In the genomic region with DNA sequence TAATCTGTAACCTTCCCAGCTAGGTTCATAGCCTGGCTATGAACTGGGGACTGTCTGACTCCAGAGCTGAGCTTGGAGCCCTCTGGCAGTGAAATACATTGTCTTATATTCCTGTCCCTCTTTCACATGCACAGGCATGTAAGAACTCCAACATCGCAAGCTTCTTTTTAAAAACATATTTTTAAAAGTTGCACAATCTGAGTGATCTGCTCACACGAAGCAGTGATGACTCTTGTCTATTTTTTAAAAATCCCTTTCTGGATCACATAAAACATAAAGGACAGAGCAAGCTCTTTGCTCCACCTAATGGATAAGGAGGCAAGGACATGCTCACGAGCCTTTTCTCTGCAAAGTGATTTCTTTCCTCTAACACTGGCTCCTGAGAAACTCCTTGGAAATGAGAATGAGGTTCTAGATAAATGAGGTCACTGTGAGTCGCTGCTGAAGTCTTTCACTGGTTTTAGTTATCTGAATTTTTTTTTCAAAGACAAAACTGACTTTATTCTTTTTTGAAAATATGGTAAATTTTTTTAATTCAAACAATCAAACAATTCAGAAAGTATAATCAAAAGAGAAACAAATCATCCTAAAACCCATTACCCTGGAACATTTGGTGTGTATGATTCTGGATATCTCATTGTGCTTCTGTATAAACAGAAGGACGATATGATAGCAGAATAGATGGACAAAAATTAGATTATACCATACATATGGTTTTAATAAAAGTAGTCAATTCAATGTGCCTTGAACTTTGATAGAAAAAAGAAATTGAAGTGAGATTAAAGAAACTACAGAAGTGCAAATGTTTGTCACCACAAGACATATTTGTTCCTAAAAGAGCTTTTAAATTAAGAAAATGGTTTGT, we compare ENCODE assay signal across 8 cellular contexts. TPM values are rescaled to one million over a fixed set of nuclear protein-coding genes. Genes with fewer than 3 reads are reported as not detected.
DNase-seq lines count a peak whose midpoint lies in the region; ATAC-seq and TF ChIP-seq lines count a peak whose summit lies in the region.

No MANE protein-coding gene starts in this region.

- CTCF ChIA-PET in PC-3 (lab: Charles Lee): interaction anchor here (0.6 to 0.9 kb wide), 5 partner anchors 12 to 291 kb away, joined by 3 to 4 read pairs (median 3); no protein-coding TSS in a partner anchor
- CTCF ChIA-PET in activated CD8-positive, alpha-beta T cell treated with anti-CD3 and anti-CD28 coated beads for 36 hours (lab: Charles Lee): interaction anchor here (1.0 to 1.7 kb wide), 4 partner anchors 41 to 222 kb away, joined by 3 to 4 read pairs (median 4); a partner anchor contains a TSS

- no peak overlapping the region for H2AFZ ChIP-seq in PC-3 (ENCODE audit: low read length)

- no peak overlapping the region for H3K27ac Mint-ChIP-seq in activated CD8-positive, alpha-beta T cell treated with anti-CD3 and anti-CD28 coated beads for 36 hours

- H3K4me3 ChIP-seq in PC-3 (ENCODE audit: low read length) (no peak overlapping the region), fibroblast of pulmonary artery (replicated peaks; ENCODE audit: low read depth, low read length) (no peak overlapping the region), retinal pigment epithelial cell (ENCODE audit: low read length) (no peak overlapping the region)

- no peaks in the 10 kb centered on the region for H3K9me3 ChIP-seq in PC-3 (ENCODE audit: low read length)

- peaks cover 46% of the 10 kb centered on the region for H3K27me3 Mint-ChIP-seq in activated CD8-positive, alpha-beta T cell treated with anti-CD3 and anti-CD28 coated beads for 36 hours

- POLR2A ChIA-PET in PC-3 (lab: Charles Lee; ENCODE audit: unreplicated experiment): interaction anchor here (0.5 to 0.6 kb wide), 2 partner anchors 14 to 369 kb away, joined by 4 to 14 read pairs; no protein-coding TSS in a partner anchor
- POLR2A ChIA-PET in activated CD8-positive, alpha-beta T cell treated with anti-CD3 and anti-CD28 coated beads for 36 hours (lab: Charles Lee): no interaction called here

- DNase-seq in NCI-H82 (lab: John Stamatoyannopoulos, UW) (peak; percentile 33), NCI-H82 treated with DMSO at 0.1 percent for 48 hours (lab: John Stamatoyannopoulos, UW; ENCODE audit: unreplicated experiment) (no peak), PC-3 (peak; percentile 75), fibroblast of pulmonary artery (ENCODE audit: low read depth) (peak; percentile 63), retinal pigment epithelial cell (ENCODE audit: low read depth) (no peak)
- no peak for DNase-seq in activated CD8-positive, alpha-beta T cell treated with anti-CD3 and anti-CD28 coated beads for 36 hours

- intact Hi-C loops in PC-3 (cut with micrococcal nuclease): loop anchor here (1.0 kb wide), 2 partner anchors 46 to 168 kb away; no protein-coding TSS in a partner anchor
- intact Hi-C loops in activated CD8-positive, alpha-beta T cell treated with anti-CD3 and anti-CD28 coated beads for 36 hours (cut with micrococcal nuclease): no loop called here

- no peaks in the 10 kb centered on the region for H4K20me1 ChIP-seq in PC-3 (ENCODE audit: low read length)

- peak overlapping the region; percentile 33 for H3K9ac ChIP-seq in PC-3 (ENCODE audit: low read length)

- TF ChIP-seq CTCF in PC-3 (conservative IDR thresholded peaks at IDR 0.05; ENCODE audit: low read depth, low read length) (peak; percentile 74), fibroblast of pulmonary artery (IDR thresholded peaks at IDR 0.05; ENCODE audit: low read length, missing control alignments) (peak; percentile 65), retinal pigment epithelial cell (conservative IDR thresholded peaks at IDR 0.05; ENCODE audit: low read depth, low read length) (peak; percentile 75)
- TF ChIP-seq CTCF in activated CD8-positive, alpha-beta T cell treated with anti-CD3 and anti-CD28 coated beads for 36 hours (IDR thresholded peaks at IDR 0.05): no peak

- H3F3A ChIP-seq in PC-3 (ENCODE audit: low read length, unreplicated experiment): no peaks in the 10 kb centered on the region

- no TSS peak for BruUV-seq in PC-3 (replicated peaks; lab: Mats Ljungman, UMichigan)

- no peaks in the 10 kb centered on the region for H3K4me1 Mint-ChIP-seq in activated CD8-positive, alpha-beta T cell treated with anti-CD3 and anti-CD28 coated beads for 36 hours (ENCODE audit: low read depth)

- ATAC-seq in PC-3: peak; percentile 86
- ATAC-seq in HG02798 (IDR thresholded peaks at IDR 0.05; ENCODE audit: poor library complexity, unreplicated experiment): no peak
- no peak for ATAC-seq in HG03025 (IDR thresholded peaks at IDR 0.05; ENCODE audit: low FRiP score, unreplicated experiment)
- no peak for ATAC-seq in activated CD8-positive, alpha-beta T cell treated with anti-CD3 and anti-CD28 coated beads for 36 hours

- no peaks in the 10 kb centered on the region for H3K9me3 Mint-ChIP-seq in activated CD8-positive, alpha-beta T cell treated with anti-CD3 and anti-CD28 coated beads for 36 hours

- no peaks in the 10 kb centered on the region for H3K79me2 ChIP-seq in PC-3 (ENCODE audit: low read length)

- H3K36me3 Mint-ChIP-seq in activated CD8-positive, alpha-beta T cell treated with anti-CD3 and anti-CD28 coated beads for 36 hours (ENCODE audit: low read depth): no peaks in the 10 kb centered on the region

- H3K4me2 ChIP-seq in PC-3 (ENCODE audit: low read length): peak overlapping the region; percentile 42; the same call in 1 of the 2 replicates

- no peak overlapping the region for H3K4me3 Mint-ChIP-seq in activated CD8-positive, alpha-beta T cell treated with anti-CD3 and anti-CD28 coated beads for 36 hours

- H3K27me3 ChIP-seq in PC-3 (ENCODE audit: low read length): no peaks in the 10 kb centered on the region

- H3K27ac ChIP-seq in PC-3 (ENCODE audit: low read length): peak overlapping the region; percentile 75

- H3K36me3 ChIP-seq in PC-3 (ENCODE audit: low read depth, low read length): no peaks in the 10 kb centered on the region

- no peaks in the 10 kb centered on the region for H3K9me2 ChIP-seq in PC-3 (replicated peaks; ENCODE audit: low read length)

- H3K4me1 ChIP-seq in PC-3 (ENCODE audit: insufficient read depth, low read length): peaks cover 27% of the 10 kb centered on the region

RNA-seq across cellular contexts. Expression of a gene that starts 30.8 kb away (rescaled TPM):
- total RNA-seq in PC-3 (2014; rRNA removed): 3.5 and 6.0 TPM in 2 replicates
- not detected for total RNA-seq in activated CD8-positive, alpha-beta T cell treated with anti-CD3 and anti-CD28 coated beads for 36 hours

Comparison
In these comparisons a context has a peak if more than half of its experiments do, and no peak if none do; other contexts are left out.
1. DNase-seq: peak in NCI-H82 (single experiment), PC-3 (single experiment) and fibroblast of pulmonary artery (single experiment); none in NCI-H82 treated with DMSO at 0.1 percent for 48 hours (single experiment), retinal pigment epithelial cell (single experiment) and activated CD8-positive, alpha-beta T cell treated with anti-CD3 and anti-CD28 coated beads for 36 hours (single experiment).